1 cellular context compared by ENCODE assay signal in the genomic region with DNA sequence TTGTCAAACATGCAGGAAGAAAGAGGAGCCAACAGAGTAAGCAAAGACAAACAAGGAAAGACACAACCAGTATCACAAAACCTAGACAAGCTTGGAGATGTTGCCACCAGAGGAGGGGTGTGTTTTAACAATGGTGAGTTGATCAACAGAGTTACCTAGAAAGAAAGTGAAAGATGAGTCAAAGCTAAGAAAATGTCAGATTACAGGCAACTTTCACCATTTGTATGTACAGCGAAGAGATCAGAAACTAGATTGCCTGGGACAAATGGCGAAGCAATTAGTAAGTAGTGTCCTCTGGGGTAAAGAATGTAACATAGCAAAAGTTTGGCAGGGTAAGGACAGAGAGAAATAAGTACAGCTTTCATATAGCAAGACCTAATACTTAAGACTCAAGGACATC.
TF ChIP-seq lines count a peak whose summit lies in the region.

No MANE protein-coding gene starts in this region.

TF ChIP-seq in H1, 55 proteins besides CTCF, POLR2A, EP300 and RAD21:
- TF ChIP-seq FOSL1 (IDR thresholded peaks at IDR 0.05; ENCODE audit: insufficient read depth, low read depth, low read length): no peak
- TF ChIP-seq NRF1 (IDR thresholded peaks at IDR 0.05; ENCODE audit: low read depth, low read length): no peak
- TF ChIP-seq, protein P1, sequence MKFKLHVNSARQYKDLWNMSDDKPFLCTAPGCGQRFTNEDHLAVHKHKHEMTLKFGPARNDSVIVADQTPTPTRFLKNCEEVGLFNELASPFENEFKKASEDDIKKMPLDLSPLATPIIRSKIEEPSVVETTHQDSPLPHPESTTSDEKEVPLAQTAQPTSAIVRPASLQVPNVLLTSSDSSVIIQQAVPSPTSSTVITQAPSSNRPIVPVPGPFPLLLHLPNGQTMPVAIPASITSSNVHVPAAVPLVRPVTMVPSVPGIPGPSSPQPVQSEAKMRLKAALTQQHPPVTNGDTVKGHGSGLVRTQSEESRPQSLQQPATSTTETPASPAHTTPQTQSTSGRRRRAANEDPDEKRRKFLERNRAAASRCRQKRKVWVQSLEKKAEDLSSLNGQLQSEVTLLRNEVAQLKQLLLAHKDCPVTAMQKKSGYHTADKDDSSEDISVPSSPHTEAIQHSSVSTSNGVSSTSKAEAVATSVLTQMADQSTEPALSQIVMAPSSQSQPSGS (IDR thresholded peaks at IDR 0.05; ENCODE audit: low read length): no peak
- no peak for TF ChIP-seq POU5F1 (IDR thresholded peaks at IDR 0.05; ENCODE audit: low read depth, low read length)
- TF ChIP-seq TAF1 (IDR thresholded peaks at IDR 0.05; ENCODE audit: low read depth, low read length): no peak
- no peak for TF ChIP-seq SP2 (IDR thresholded peaks at IDR 0.05; ENCODE audit: low read length)
- TF ChIP-seq SP1 (IDR thresholded peaks at IDR 0.05; ENCODE audit: low read depth, low read length): no peak
- TF ChIP-seq TAF7 (optimal IDR thresholded peaks at IDR 0.05; ENCODE audit: borderline replicate concordance, low read depth, low read length): no peak
- no peak for TF ChIP-seq NANOG (IDR thresholded peaks at IDR 0.05; ENCODE audit: insufficient read depth, low read depth, low read length, poor library complexity, severe bottlenecking)
TF ChIP-seq in H1: peak in this region for 0.
